ENCODE assay signal across 13 cellular contexts in genomic region chr2:12738112-12738485, GRCh38. TPM values are rescaled to one million over a fixed set of nuclear protein-coding genes. Genes with fewer than 3 reads are reported as not detected.
DNase-seq lines count a peak whose midpoint lies in the region; TF ChIP-seq lines count a peak whose summit lies in the region.
"Had no signal": no experiment of that assay in that cellular context is flagged by ENCODE, and none has a peak within 500 bp of the region (broad histone marks: within the 10 kb centered on the region; RNA-seq: fewer than 3 reads in every experiment).

No MANE protein-coding gene starts in this region.

- no peaks in the 10 kb centered on the region for H3K36me3 Mint-ChIP-seq in Caco-2 (ENCODE audit: insufficient read depth, unreplicated experiment)

- peak; percentile 13 to 19 for TF ChIP-seq RAD21 in liver (IDR thresholded peaks at IDR 0.05)

- no peak overlapping the region for H3K4me3 ChIP-seq in astrocyte of the cerebellum (ENCODE audit: low read depth, low read length)
- no peak overlapping the region for H3K4me3 ChIP-seq in liver (ENCODE audit: low read depth in 1 of 3, low read length in 3 of 3)
- no peak overlapping the region for H3K4me3 ChIP-seq in testis
- H3K4me3 ChIP-seq in Caco-2 (ENCODE audit: low read depth, low read length) = no peak overlapping the region

- intact Hi-C loops in testis (cut with DNase I; ENCODE audit: low total_unique reads) = loop anchor here (10.0 kb wide), 1 partner anchor 67 kb away; no protein-coding TSS in a partner anchor
- intact Hi-C loops in Caco-2 (cut with micrococcal nuclease; ENCODE audit: unreplicated experiment) = no loop called here

- CTCF ChIA-PET in Caco-2 (lab: Charles Lee) = no interaction called here

- peaks cover 1 to 9% (median 5%) of the 10 kb centered on the region in 4 donors for H3K36me3 ChIP-seq in liver (ENCODE audit: control insufficient read depth in 4 of 4, insufficient read depth in 3 of 4, low read depth in 1 of 4, low read length in 3 of 4)
- H3K36me3 ChIP-seq in testis (ENCODE audit: low read depth, missing control alignments) = no peaks in the 10 kb centered on the region
- H3K36me3 ChIP-seq in Caco-2 (ENCODE audit: control insufficient read depth, insufficient read depth, low read length) = no peaks in the 10 kb centered on the region

- H3K27ac Mint-ChIP-seq in Caco-2 (ENCODE audit: unreplicated experiment) = no peak overlapping the region

- TF ChIP-seq POLR2A in testis (IDR thresholded peaks at IDR 0.05) = no peak

- DNase-seq in LHCN-M2 (ENCODE audit: low read depth) (peak; percentile 23), astrocyte of the cerebellum (ENCODE audit: low read depth) (peak; percentile 88), testis (no peak), substantia nigra (lab: John Stamatoyannopoulos, UW) (no peak), Caco-2 (no peak), DMS79 (lab: John Stamatoyannopoulos, UW) (no peak)
- DNase-seq: activated T-cell treated with anti-CD3 and anti-CD28 coated beads, Interleukin-2, amount 50 U/mL, for 48 hours; amniotic stem cell; Kasumi-1; NCI-H526 treated with DMSO at 0.1 percent for 48 hours; stimulated activated CD4-positive, alpha-beta T cell treated with anti-CD3 and anti-CD28 coated beads, Interleukin-4, amount 100 ng/mL, for 1 hour; T-helper 9 cell had no signal

- H3K9me3 Mint-ChIP-seq in Caco-2 (ENCODE audit: unreplicated experiment) = no peaks in the 10 kb centered on the region

- peaks cover 3% of the 10 kb centered on the region for H3K27me3 Mint-ChIP-seq in Caco-2 (ENCODE audit: insufficient read depth, unreplicated experiment)

- H3K9me3 ChIP-seq in liver (ENCODE audit: control insufficient read depth in 4 of 4, low read length in 3 of 4) = no peaks in the 10 kb centered on the region
- no peaks in the 10 kb centered on the region for H3K9me3 ChIP-seq in testis
- no peaks in the 10 kb centered on the region for H3K9me3 ChIP-seq in Caco-2

- H3K27ac ChIP-seq in liver (ENCODE audit: low read depth in 1 of 2, low read length in 2 of 2) (peak overlapping the region in 1 of 2 donors; percentile 34), testis (peak overlapping the region; percentile 86 to 96), substantia nigra (ENCODE audit: low read depth, low read length, poor library complexity, severe bottlenecking) (no peak overlapping the region)

- BruUV-seq in Caco-2 (replicated peaks; lab: Mats Ljungman, UMichigan) = no TSS peak

- no peak overlapping the region for H3K4me3 Mint-ChIP-seq in Caco-2 (ENCODE audit: unreplicated experiment)

- no peaks in the 10 kb centered on the region for H3K27me3 ChIP-seq in liver (ENCODE audit: control insufficient read depth in 4 of 4, insufficient read depth in 4 of 4, low read length in 3 of 4)
- H3K27me3 ChIP-seq in testis = no peaks in the 10 kb centered on the region
- H3K27me3 ChIP-seq in Caco-2 (replicated peaks; ENCODE audit: control insufficient read depth, insufficient read depth, low read length) = no peaks in the 10 kb centered on the region

- in situ Hi-C loops in astrocyte of the cerebellum (cut with HindIII; ENCODE audit: low sequenced_read_pairs) = no loop called here

- TF ChIP-seq CTCF in astrocyte of the cerebellum (IDR thresholded peaks at IDR 0.05; ENCODE audit: low read depth, low read length, missing control alignments) (no peak), liver (IDR thresholded peaks at IDR 0.05; ENCODE audit: low read depth, low read length, missing input control) (no peak), testis (IDR thresholded peaks at IDR 0.05) (no peak), Caco-2 (IDR thresholded peaks at IDR 0.05; ENCODE audit: insufficient read depth in 1 of 2, low read depth in 1 of 2, low read length in 1 of 2, severe bottlenecking in 1 of 2, unreplicated experiment in 1 of 2) (no peak)

- H3K4me1 ChIP-seq in liver (ENCODE audit: control insufficient read depth in 4 of 4, insufficient read depth in 4 of 4, low read length in 3 of 4) (peaks cover 2 to 8% (median 7%) of the 10 kb centered on the region in 4 donors), testis (peaks cover 57% of the 10 kb centered on the region), Caco-2 (no peaks in the 10 kb centered on the region)

- WGBS in liver = 70% methylated on average over 8 of the region's 8 CpGs
- 49 to 57% methylated on average over 7 to 8 of the region's 8 CpGs for WGBS in testis, 2 donors

- POLR2A ChIA-PET in Caco-2 (lab: Charles Lee) = interaction anchor here (0.6 kb wide), 1 partner anchor 12 kb away, joined by 3 read pairs; no protein-coding TSS in a partner anchor

- H3K4me1 Mint-ChIP-seq in Caco-2 (ENCODE audit: low read depth, unreplicated experiment) = no peaks in the 10 kb centered on the region

- H3K9ac ChIP-seq in liver (ENCODE audit: low read depth in 1 of 2, low read length in 2 of 2) = no peak overlapping the region

TF ChIP-seq in liver, 16 proteins besides CTCF, POLR2A, EP300 and RAD21:
- TF ChIP-seq SP1 (IDR thresholded peaks at IDR 0.05) (peak; percentile 10), RXRA (IDR thresholded peaks at IDR 0.05) (peak in 1 of 2 donors; percentile 42), TAF1 (conservative IDR thresholded peaks at IDR 0.05) (no peak), GABPA (IDR thresholded peaks at IDR 0.05 in 1 of 2, conservative IDR thresholded peaks at IDR 0.05 in 1 of 2) (no peak), NR2F2 (IDR thresholded peaks at IDR 0.05) (peak; percentile 85), HNF4A (conservative IDR thresholded peaks at IDR 0.05) (no peak), MAX (IDR thresholded peaks at IDR 0.05) (no peak)

RNA-seq across cellular contexts. Expression of gene TRIB2, which starts 21.4 kb away (rescaled TPM):
- total RNA-seq in LHCN-M2 (2014; rRNA removed) (15.6 and 15.8 TPM in 2 replicates), liver (10 to 100 TPM; 15.7 to 27.8 TPM), testis (100 to 1,000 TPM; 189 to 190 TPM), Caco-2 (2022) (2.9 and 3.6 TPM in 2 replicates)
- polyA plus RNA-seq in LHCN-M2 (2012) = 5.5 TPM
- polyA plus RNA-seq in liver (1 to 10 TPM; 6.7 to 9.0 TPM), testis (ENCODE audit: insufficient read depth, low read depth, low replicate concordance) (54.9 TPM)

Comparison
In these comparisons a context has a peak if more than half of its experiments do, and no peak if none do; other contexts are left out.
1. DNase-seq: peak in LHCN-M2 (single experiment) and astrocyte of the cerebellum (single experiment); none in testis (single experiment), substantia nigra (0 of 49), Caco-2 (0 of 2) and DMS79 (single experiment).
2. RNA of gene TRIB2, which starts 21.4 kb away (total RNA-seq): 189 to 190 TPM in testis; 15.7 to 27.8 TPM in liver, 15.6 to 15.8 TPM in LHCN-M2 and 2.9 to 3.6 TPM in Caco-2; every median in the first group is over 4 times any median in the second.